Comparison of ENCODE assay signal across 8 cellular contexts in genomic region chr5:61330879-61331406, GRCh38. TPM values are rescaled to one million over a fixed set of nuclear protein-coding genes. Genes with fewer than 3 reads are reported as not detected.
DNase-seq lines count a peak whose midpoint lies in the region; ATAC-seq and TF ChIP-seq lines count a peak whose summit lies in the region.

No MANE protein-coding gene starts in this region.

- H3K4me2 ChIP-seq in parathyroid adenoma (ENCODE audit: low read length): peak overlapping the region; percentile 92

- H3K36me3 ChIP-seq in HUES6 (ENCODE audit: control insufficient read depth, insufficient read depth, low read length): no peaks in the 10 kb centered on the region
- no peaks in the 10 kb centered on the region for H3K36me3 ChIP-seq in adipocyte (ENCODE audit: control insufficient read depth, insufficient read depth, low read length, severe bottlenecking)
- H3K36me3 ChIP-seq in parathyroid adenoma (ENCODE audit: control insufficient read depth, insufficient read depth, low read length): no peaks in the 10 kb centered on the region

- peak; percentile 40 for TF ChIP-seq CTCF in parathyroid adenoma (IDR thresholded peaks at IDR 0.05)

- H3K27ac ChIP-seq in HUES6 (ENCODE audit: low read depth, low read length) (peak overlapping the region; percentile 13; the same call in 1 of the 2 replicates), parathyroid adenoma (peak overlapping the region; percentile 94)

- ATAC-seq in GM21447 (IDR thresholded peaks at IDR 0.05; ENCODE audit: unreplicated experiment) (peak; percentile 28), SK-N-SH treated with all-trans-retinoic acid at 6 μM for 48 hours (peak; percentile 56), GM18870 (IDR thresholded peaks at IDR 0.05; ENCODE audit: unreplicated experiment) (no peak)

- intact Hi-C loops in cardiac septum (cut with DNase I): loop anchor here (2.0 to 10.0 kb wide), 4 partner anchors 78 to 384 kb away; partner anchors contain the start of genes ERCC8, NDUFAF2 and SMIM15

- peaks cover 74% of the 10 kb centered on the region for H3K27me3 ChIP-seq in HUES6 (ENCODE audit: control insufficient read depth, insufficient read depth, low read length)
- H3K27me3 ChIP-seq in adipocyte (replicated peaks; ENCODE audit: control insufficient read depth, insufficient read depth, low read length): no peaks in the 10 kb centered on the region
- no peaks in the 10 kb centered on the region for H3K27me3 ChIP-seq in parathyroid adenoma (ENCODE audit: control insufficient read depth, insufficient read depth, low read length)

- H3K9ac ChIP-seq in HUES6 (ENCODE audit: low read length): peak overlapping the region; percentile 82
- peak overlapping the region; percentile 89 for H3K9ac ChIP-seq in adipocyte (ENCODE audit: low read length)
- H3K9ac ChIP-seq in parathyroid adenoma: peak overlapping the region; percentile 44

- peak; percentile 61 for DNase-seq in DMS53 treated with DMSO at 0.1 percent for 48 hours (lab: John Stamatoyannopoulos, UW; ENCODE audit: unreplicated experiment)
- DNase-seq in adipocyte (ENCODE audit: low read depth): peak; percentile 92
- DNase-seq in cardiac septum (ENCODE audit: low spot score): peak; percentile 86

- peak overlapping the region; percentile 97 for H3K4me3 ChIP-seq in HUES6 (ENCODE audit: low read depth, low read length)
- peak overlapping the region; percentile 98 for H3K4me3 ChIP-seq in adipocyte (ENCODE audit: low read length)
- peak overlapping the region; percentile 84 for H3K4me3 ChIP-seq in parathyroid adenoma (ENCODE audit: low read depth, low read length)

- H3K4me1 ChIP-seq in HUES6 (ENCODE audit: control insufficient read depth, insufficient read depth, low read length) (peaks cover 38% of the 10 kb centered on the region), adipocyte (ENCODE audit: control insufficient read depth, insufficient read depth, low read length) (peaks cover 53% of the 10 kb centered on the region), parathyroid adenoma (peaks cover 8% of the 10 kb centered on the region)

- H3K79me2 ChIP-seq in parathyroid adenoma: peaks cover 13% of the 10 kb centered on the region

- peak overlapping the region; percentile 97 for H2AFZ ChIP-seq in parathyroid adenoma

- H3K9me3 ChIP-seq in HUES6 (ENCODE audit: control insufficient read depth, insufficient read depth, low read depth, low read length) (no peaks in the 10 kb centered on the region), adipocyte (ENCODE audit: control insufficient read depth, low read length) (no peaks in the 10 kb centered on the region), parathyroid adenoma (ENCODE audit: control insufficient read depth, low read length) (no peaks in the 10 kb centered on the region)

TF ChIP-seq in SK-N-SH treated with all-trans-retinoic acid at 6 μM for 48 hours, 23 proteins besides CTCF, POLR2A, EP300 and RAD21:
- TF ChIP-seq ZNF8 (CRISPR knock-in tag; IDR thresholded peaks at IDR 0.05) (no peak), CSDC2 (CRISPR knock-in tag; IDR thresholded peaks at IDR 0.05) (0 out of 2 replicates have a peak, but pooled peaks have one; percentile 12)

RNA-seq across cellular contexts. Expression of gene ZSWIM6, which starts 1.1 kb away (rescaled TPM):
- total RNA-seq in cardiac septum: 6.7 TPM
